In genomic region chr1:7299994-7300393, GRCh38 we compare ENCODE assay signal across 14 cellular contexts.
DNase-seq lines count a peak whose midpoint lies in the region; ATAC-seq, FAIRE-seq and TF ChIP-seq lines count a peak whose summit lies in the region.
"Had no signal": no experiment of that assay in that cellular context is flagged by ENCODE, and none has a peak within 500 bp of the region (broad histone marks: within the 10 kb centered on the region; RNA-seq: fewer than 3 reads in every experiment).

No MANE protein-coding gene starts in this region.

- H3K79me2 ChIP-seq in keratinocyte (ENCODE audit: control insufficient read depth, insufficient read depth, low read length), result no peaks in the 10 kb centered on the region

- H3K4me3 Mint-ChIP-seq in MCF 10A (ENCODE audit: unreplicated experiment) (no peak overlapping the region), brain (peak overlapping the region in 1 of 5 experiments; percentile 23)
- H3K4me3 Mint-ChIP-seq: activated naive CD4-positive, alpha-beta T cell treated with anti-CD3 and anti-CD28 coated beads, Interleukin-2, amount 50 U/mL, for 24 hours; naive thymus-derived CD8-positive, alpha-beta T cell had no signal

- H4K20me1 ChIP-seq in keratinocyte (ENCODE audit: control insufficient read depth, extremely low read depth, insufficient read depth, low read length), result no peaks in the 10 kb centered on the region

- H2AFZ ChIP-seq in keratinocyte (ENCODE audit: control insufficient read depth, low read length), result no peak overlapping the region

- intact Hi-C loops in MCF 10A (cut with micrococcal nuclease), result no loop called here
- intact Hi-C loops in breast epithelium (cut with DNase I; ENCODE audit: low total_unique reads), result no loop called here
- intact Hi-C loops in vagina (cut with DNase I), result no loop called here
- intact Hi-C loops in left colon (cut with DNase I, micrococcal nuclease), result no loop called here

- H3K9me3 Mint-ChIP-seq in MCF 10A (ENCODE audit: unreplicated experiment), result peaks cover 7% of the 10 kb centered on the region
- H3K9me3 Mint-ChIP-seq in brain, result peaks cover 13 to 19% (median 19%) of the 10 kb centered on the region in 5 experiments
- H3K9me3 Mint-ChIP-seq: activated naive CD4-positive, alpha-beta T cell treated with anti-CD3 and anti-CD28 coated beads, Interleukin-2, amount 50 U/mL, for 24 hours had no signal

- H3K4me3 ChIP-seq in breast epithelium (no peak overlapping the region), keratinocyte (ENCODE audit: control insufficient read depth in 2 of 3, extremely low read depth in 1 of 3, insufficient read depth in 2 of 3, low read depth in 1 of 3, low read length in 3 of 3) (no peak overlapping the region), vagina (no peak overlapping the region)
- H3K4me3 ChIP-seq: Peyer's patch had no signal

- CTCF ChIA-PET in MCF 10A (lab: Yijun Ruan, JAX), result interaction anchor here (0.9 kb wide), 1 partner anchor 230 kb away, joined by 3 read pairs; no protein-coding TSS in a partner anchor

- H3K27me3 ChIP-seq in breast epithelium (no peaks in the 10 kb centered on the region), keratinocyte (ENCODE audit: control insufficient read depth, extremely low read depth, insufficient read depth, low read length) (no peaks in the 10 kb centered on the region), vagina (no peaks in the 10 kb centered on the region)
- H3K27me3 ChIP-seq: Peyer's patch had no signal

- H3K36me3 ChIP-seq in breast epithelium, result no peaks in the 10 kb centered on the region
- no peaks in the 10 kb centered on the region for H3K36me3 ChIP-seq in keratinocyte (ENCODE audit: control insufficient read depth in 2 of 2, extremely low read depth in 1 of 2, insufficient read depth in 2 of 2, low read length in 2 of 2)
- no peaks in the 10 kb centered on the region for H3K36me3 ChIP-seq in vagina
- H3K36me3 ChIP-seq: Peyer's patch had no signal

- no peak overlapping the region for H3K27ac ChIP-seq in breast epithelium
- H3K27ac ChIP-seq in keratinocyte (ENCODE audit: control insufficient read depth, insufficient read depth, low read length), result no peak overlapping the region
- H3K27ac ChIP-seq in vagina, result peak overlapping the region; percentile 80

- peak; percentile 40 for DNase-seq in MCF 10A (ENCODE audit: unreplicated experiment)
- DNase-seq in breast epithelium (ENCODE audit: low spot score in 2 of 2), result no peak
- no peak for DNase-seq in keratinocyte (ENCODE audit: low read depth, low spot score)
- peak in 1 of 2 donors; percentile 40 for DNase-seq in vagina (ENCODE audit: extremely low spot score in 2 of 2)
- no peak for DNase-seq in left colon
- no peak for DNase-seq in NCI-H2196 treated with DMSO at 0.1 percent for 48 hours (lab: John Stamatoyannopoulos, UW; ENCODE audit: unreplicated experiment)
- DNase-seq: activated CD4-positive, alpha-beta T cell treated with anti-CD3 and anti-CD28 coated beads for 4 hours; AML-193; glutamatergic neuron; naive thymus-derived CD8-positive, alpha-beta T cell had no signal

- H3K4me1 Mint-ChIP-seq in MCF 10A (ENCODE audit: insufficient read depth, unreplicated experiment) (peaks cover 24% of the 10 kb centered on the region), brain (peaks cover 64% of the 10 kb centered on the region)
- H3K4me1 Mint-ChIP-seq: activated naive CD4-positive, alpha-beta T cell treated with anti-CD3 and anti-CD28 coated beads, Interleukin-2, amount 50 U/mL, for 24 hours; naive thymus-derived CD8-positive, alpha-beta T cell had no signal

- no peak for FAIRE-seq in keratinocyte (lab: Jason Lieb, UNC)

- H3K27me3 Mint-ChIP-seq in MCF 10A (ENCODE audit: insufficient read depth, unreplicated experiment) (no peaks in the 10 kb centered on the region), brain (peaks cover 10% of the 10 kb centered on the region)

- H3K9me1 ChIP-seq in keratinocyte (ENCODE audit: control insufficient read depth, extremely low read depth, insufficient read depth, low read length), result no peaks in the 10 kb centered on the region

- TF ChIP-seq CTCF in MCF 10A (IDR thresholded peaks at IDR 0.05; ENCODE audit: unreplicated experiment) (no peak), breast epithelium (IDR thresholded peaks at IDR 0.05) (no peak), brain (conservative IDR thresholded peaks at IDR 0.05) (no peak), keratinocyte (optimal IDR thresholded peaks at IDR 0.05 in 1 of 3, IDR thresholded peaks at IDR 0.05 in 1 of 3, conservative IDR thresholded peaks at IDR 0.05 in 1 of 3; ENCODE audit: extremely low read depth in 1 of 3, insufficient read depth in 2 of 3, low read length in 3 of 3) (no peak), vagina (IDR thresholded peaks at IDR 0.05) (no peak)

- H3K27ac Mint-ChIP-seq in MCF 10A (ENCODE audit: low read depth, unreplicated experiment), result peak overlapping the region; percentile 79
- H3K27ac Mint-ChIP-seq in brain, result peak overlapping the region in 3 of 5 experiments; percentile 60 to 94 (median 86)
- H3K27ac Mint-ChIP-seq: activated naive CD4-positive, alpha-beta T cell treated with anti-CD3 and anti-CD28 coated beads, Interleukin-2, amount 50 U/mL, for 24 hours; naive thymus-derived CD8-positive, alpha-beta T cell had no signal

- no peak overlapping the region for H3K9ac ChIP-seq in keratinocyte (ENCODE audit: control insufficient read depth, extremely low read depth, insufficient read depth, low read length)

- POLR2A ChIA-PET in MCF 10A (lab: Yijun Ruan, JAX), result interaction anchor here (0.8 to 1.7 kb wide), 6 partner anchors 13 to 76 kb away, joined by 3 to 8 read pairs (median 3); no protein-coding TSS in a partner anchor

- peaks cover 0 to 3% of the 10 kb centered on the region in 2 donors for H3K4me1 ChIP-seq in breast epithelium
- peaks cover 21% of the 10 kb centered on the region for H3K4me1 ChIP-seq in keratinocyte (ENCODE audit: control insufficient read depth, extremely low read depth, insufficient read depth, low read length)
- peaks cover 4% of the 10 kb centered on the region for H3K4me1 ChIP-seq in vagina

- no peak for ATAC-seq in left colon
- no peak for ATAC-seq in HG02973 (IDR thresholded peaks at IDR 0.05; ENCODE audit: unreplicated experiment)
- ATAC-seq: naive thymus-derived CD8-positive, alpha-beta T cell had no signal

- dilution Hi-C loops in keratinocyte (cut with MboI; ENCODE audit: extremely low pct_ligation_motif_present, low sequenced_read_pairs), result no loop called here

- H3K4me2 ChIP-seq in keratinocyte (ENCODE audit: control insufficient read depth, extremely low read depth, insufficient read depth, low read depth, low read length), result peak overlapping the region; percentile 20

- TF ChIP-seq POLR2A in breast epithelium (IDR thresholded peaks at IDR 0.05) (no peak), vagina (IDR thresholded peaks at IDR 0.05) (no peak)

- no TSS peak for BruUV-seq in MCF 10A (replicated peaks; lab: Mats Ljungman, UMichigan)

- H3K36me3 Mint-ChIP-seq in MCF 10A (ENCODE audit: insufficient read depth, unreplicated experiment) (no peaks in the 10 kb centered on the region), brain (peaks cover 19% of the 10 kb centered on the region)
- H3K36me3 Mint-ChIP-seq: activated naive CD4-positive, alpha-beta T cell treated with anti-CD3 and anti-CD28 coated beads, Interleukin-2, amount 50 U/mL, for 24 hours; naive thymus-derived CD8-positive, alpha-beta T cell had no signal

- H3K9me3 ChIP-seq in breast epithelium (peaks cover 0 to 7% of the 10 kb centered on the region in 2 donors), keratinocyte (ENCODE audit: control insufficient read depth, low read depth, low read length) (no peaks in the 10 kb centered on the region), vagina (no peaks in the 10 kb centered on the region)
- H3K9me3 ChIP-seq: Peyer's patch had no signal
